Comparison of ENCODE assay signal across 12 cellular contexts in the genomic region with DNA sequence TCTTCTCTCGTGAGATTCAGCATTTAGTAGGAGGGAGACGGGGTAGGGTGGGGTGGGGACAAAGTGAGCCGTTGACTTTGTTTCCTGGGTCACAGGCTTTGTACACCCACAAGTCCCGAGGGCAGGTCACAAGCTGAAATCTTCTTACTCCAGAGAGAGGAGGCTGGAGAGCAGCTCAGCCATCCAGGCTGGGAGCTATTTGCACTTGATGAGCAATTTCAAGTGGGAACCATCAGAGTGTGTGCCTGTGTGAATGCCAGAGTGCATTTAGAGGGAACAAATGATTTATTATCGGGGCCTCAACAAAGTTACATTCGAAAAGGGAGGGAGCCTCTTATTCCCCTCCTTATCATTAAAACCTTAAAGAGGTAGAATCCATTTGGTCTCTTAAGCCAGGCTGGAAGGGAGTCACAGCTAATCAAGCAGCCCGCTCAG.
DNase-seq lines count a peak whose midpoint lies in the region; ATAC-seq and TF ChIP-seq lines count a peak whose summit lies in the region.
"Had no signal": no experiment of that assay in that cellular context is flagged by ENCODE, and none has a peak within 500 bp of the region (broad histone marks: within the 10 kb centered on the region; RNA-seq: fewer than 3 reads in every experiment).

No MANE protein-coding gene starts in this region.

- H3K4me3 Mint-ChIP-seq in MCF 10A (ENCODE audit: unreplicated experiment): no peak overlapping the region

- no peaks in the 10 kb centered on the region for H3K9me3 Mint-ChIP-seq in MCF 10A (ENCODE audit: unreplicated experiment)

- H3K9me3 ChIP-seq in breast epithelium: no peaks in the 10 kb centered on the region
- no peaks in the 10 kb centered on the region for H3K9me3 ChIP-seq in upper lobe of right lung
- no peaks in the 10 kb centered on the region for H3K9me3 ChIP-seq in smooth muscle cell (replicated peaks; ENCODE audit: low read depth)
- H3K9me3 ChIP-seq: spleen had no signal

- WGBS in smooth muscle cell (ENCODE audit: low lambda C conversion rate): 36% methylated on average over 7 of the region's 7 CpGs

- H3K27ac ChIP-seq in breast epithelium (peak overlapping the region; percentile 82 to 85), upper lobe of right lung (no peak overlapping the region), smooth muscle cell (ENCODE audit: low read depth) (no peak overlapping the region)

- H3K4me1 Mint-ChIP-seq in MCF 10A (ENCODE audit: insufficient read depth, unreplicated experiment): no peaks in the 10 kb centered on the region

- H3K36me3 ChIP-seq in breast epithelium (no peaks in the 10 kb centered on the region), upper lobe of right lung (no peaks in the 10 kb centered on the region), smooth muscle cell (ENCODE audit: low read depth) (no peaks in the 10 kb centered on the region)
- H3K36me3 ChIP-seq: spleen had no signal

- H3K27me3 ChIP-seq in breast epithelium: no peaks in the 10 kb centered on the region
- H3K27me3 ChIP-seq in upper lobe of right lung: no peaks in the 10 kb centered on the region
- no peaks in the 10 kb centered on the region for H3K27me3 ChIP-seq in smooth muscle cell (ENCODE audit: low read depth)
- H3K27me3 ChIP-seq: spleen had no signal

- no peak overlapping the region for H3K9ac ChIP-seq in smooth muscle cell (ENCODE audit: low read depth)

- no peak overlapping the region for H2AFZ ChIP-seq in smooth muscle cell (ENCODE audit: low read depth)

- no peaks in the 10 kb centered on the region for H3K36me3 Mint-ChIP-seq in MCF 10A (ENCODE audit: insufficient read depth, unreplicated experiment)

- no peak overlapping the region for H3K27ac Mint-ChIP-seq in MCF 10A (ENCODE audit: low read depth, unreplicated experiment)

- no peak overlapping the region for H3K4me2 ChIP-seq in smooth muscle cell

- POLR2A ChIA-PET in MCF 10A (lab: Yijun Ruan, JAX): no interaction called here

- CTCF ChIA-PET in MCF 10A (lab: Yijun Ruan, JAX): no interaction called here

- no peaks in the 10 kb centered on the region for H4K20me1 ChIP-seq in smooth muscle cell (ENCODE audit: low read depth)

- H3F3A ChIP-seq in smooth muscle cell (ENCODE audit: low read depth): no peaks in the 10 kb centered on the region

- peak; percentile 76 for ATAC-seq in upper lobe of right lung
- no peak for ATAC-seq in GM18909 (IDR thresholded peaks at IDR 0.05; ENCODE audit: poor library complexity, unreplicated experiment)

- no peaks in the 10 kb centered on the region for H3K4me1 ChIP-seq in breast epithelium
- H3K4me1 ChIP-seq in upper lobe of right lung: peaks cover 7% of the 10 kb centered on the region
- H3K4me1 ChIP-seq in smooth muscle cell (ENCODE audit: low read depth): peaks cover 7% of the 10 kb centered on the region

- no TSS peak for BruUV-seq in MCF 10A (replicated peaks; lab: Mats Ljungman, UMichigan)

- TF ChIP-seq CTCF in breast epithelium (IDR thresholded peaks at IDR 0.05): no peak
- TF ChIP-seq CTCF in MCF 10A (IDR thresholded peaks at IDR 0.05; ENCODE audit: unreplicated experiment): no peak
- TF ChIP-seq CTCF in upper lobe of right lung (IDR thresholded peaks at IDR 0.05): no peak
- no peak for TF ChIP-seq CTCF in smooth muscle cell (IDR thresholded peaks at IDR 0.05; ENCODE audit: borderline replicate concordance, insufficient read depth, poor library complexity, severe bottlenecking)

- TF ChIP-seq POLR2A in breast epithelium (IDR thresholded peaks at IDR 0.05): no peak

- H3K4me3 ChIP-seq in breast epithelium (peak overlapping the region in 2 of 3 donors; percentile 13 to 47), upper lobe of right lung (no peak overlapping the region), smooth muscle cell (no peak overlapping the region)
- H3K4me3 ChIP-seq: spleen had no signal

- H3K79me2 ChIP-seq in smooth muscle cell (ENCODE audit: low read depth): no peaks in the 10 kb centered on the region

- DNase-seq in breast epithelium (ENCODE audit: low spot score in 2 of 2) (no peak), MCF 10A (ENCODE audit: unreplicated experiment) (no peak), SK-N-DZ (ENCODE audit: low spot score) (peak; percentile 72), islet precursor cell (peak; percentile 85), upper lobe of right lung (no peak), smooth muscle cell (lab: John Stamatoyannopoulos, UW; ENCODE audit: unreplicated experiment) (no peak)
- DNase-seq in activated CD8-positive, alpha-beta memory T cell treated with anti-CD3 and anti-CD28 coated beads, Interleukin-2, amount 50 U/mL, for 48 hours: no peak
- DNase-seq: activated CD4-positive, alpha-beta T cell treated with anti-CD3 and anti-CD28 coated beads, Interleukin-2, amount 50 U/mL, for 1 hour; EL; NCI-H446 treated with DMSO at 0.1 percent for 48 hours had no signal

- H3K27me3 Mint-ChIP-seq in MCF 10A (ENCODE audit: insufficient read depth, unreplicated experiment): no peaks in the 10 kb centered on the region

- intact Hi-C loops in breast epithelium (cut with DNase I; ENCODE audit: low total_unique reads) (no loop called here), MCF 10A (cut with micrococcal nuclease) (no loop called here), upper lobe of right lung (cut with DNase I) (no loop called here)

Comparison
In these comparisons a context has a peak if more than half of its experiments do, and no peak if none do; other contexts are left out.
1. DNase-seq: peak in SK-N-DZ (single experiment) and islet precursor cell (single experiment); none in breast epithelium (0 of 2), MCF 10A (single experiment), upper lobe of right lung (single experiment), smooth muscle cell (single experiment) and activated CD8-positive, alpha-beta memory T cell treated with anti-CD3 and anti-CD28 coated beads, Interleukin-2, amount 50 U/mL, for 48 hours (single experiment).
2. H3K27ac ChIP-seq: peak in breast epithelium (2 of 2); none in upper lobe of right lung (single experiment) and smooth muscle cell (single experiment).
3. H3K4me3 ChIP-seq: peak in breast epithelium (2 of 3); none in upper lobe of right lung (single experiment) and smooth muscle cell (single experiment).